10 cellular contexts compared by ENCODE assay signal in genomic region chr2:222307138-222307756, GRCh38. TPM values are rescaled to one million over a fixed set of nuclear protein-coding genes. Genes with fewer than 3 reads are reported as not detected.
DNase-seq lines count a peak whose midpoint lies in the region; ATAC-seq, FAIRE-seq and TF ChIP-seq lines count a peak whose summit lies in the region.
"Had no signal": no experiment of that assay in that cellular context is flagged by ENCODE, and none has a peak within 500 bp of the region (broad histone marks: within the 10 kb centered on the region; RNA-seq: fewer than 3 reads in every experiment).

No MANE protein-coding gene starts in this region.

- ATAC-seq in HG03442 (IDR thresholded peaks at IDR 0.05; ENCODE audit: unreplicated experiment) (peak; percentile 27), pancreas (peak in 3 of 4 donors; percentile 44 to 70 (median 53)), HG03469 (IDR thresholded peaks at IDR 0.05; ENCODE audit: unreplicated experiment) (no peak)

- no peaks in the 10 kb centered on the region for H3K79me2 ChIP-seq in H1 (ENCODE audit: control insufficient read depth in 1 of 2, insufficient read depth in 2 of 2, low read length in 2 of 2)

- no peak overlapping the region for H2BK20ac ChIP-seq in H1 (ENCODE audit: low read length)

- no peak overlapping the region for H2AK5ac ChIP-seq in H1 (ENCODE audit: low read depth, low read length)

- peak overlapping the region; percentile 58 to 65 for H3K4me2 ChIP-seq in H1 (ENCODE audit: insufficient read depth in 1 of 2, low read depth in 2 of 2, low read length in 2 of 2)

- H2BK5ac ChIP-seq in H1 (ENCODE audit: low read depth, low read length), result no peak overlapping the region

- H2BK15ac ChIP-seq in H1 (ENCODE audit: low read length), result no peak overlapping the region; the same call in 1 of the 2 replicates

- H3K4me1 ChIP-seq in H1 (replicated peaks in 1 of 4; ENCODE audit: control insufficient read depth in 3 of 4, insufficient read depth in 4 of 4, low read length in 3 of 4), result peaks cover 9 to 36% (median 21%) of the 10 kb centered on the region in 4 experiments
- peaks cover 0 to 16% (median 10%) of the 10 kb centered on the region in 3 donors for H3K4me1 ChIP-seq in pancreas

- H2BK12ac ChIP-seq in H1 (ENCODE audit: low read depth, low read length), result no peak overlapping the region; the same call in 1 of the 2 replicates

- no peak overlapping the region for H3K56ac ChIP-seq in H1 (replicated peaks; ENCODE audit: insufficient read length, low read depth, low read length)

- H3K27ac ChIP-seq in H1 (ENCODE audit: low read depth, low read length), result no peak overlapping the region
- no peak overlapping the region for H3K27ac ChIP-seq in pancreas

- H3K27me3 ChIP-seq in H1 (replicated peaks in 1 of 4; ENCODE audit: control insufficient read depth in 3 of 4, extremely low read depth in 1 of 4, insufficient read depth in 3 of 4, low read length in 3 of 4) (peaks cover 98 to 100% (median 99%) of the 10 kb centered on the region in 4 experiments), pancreas (peaks cover 9 to 82% (median 24%) of the 10 kb centered on the region in 4 donors)

- 0 out of 4 replicates have a peak, but pooled peaks of 1 of the 2 experiments have one; percentile 4 for TF ChIP-seq RAD21 in H1 (IDR thresholded peaks at IDR 0.05 in 1 of 2, conservative IDR thresholded peaks at IDR 0.05 in 1 of 2; ENCODE audit: low read depth in 2 of 2, low read length in 2 of 2)

- peaks cover 3% of the 10 kb centered on the region; the same call in 1 of the 2 replicates for H3K23me2 ChIP-seq in H1 (ENCODE audit: low read depth, low read length)

- WGBS in H1 (ENCODE audit: extremely low coverage in 1 of 2, insufficient coverage in 1 of 2, insufficient read length in 1 of 2, insufficient replicate concordance in 2 of 2, low coverage in 1 of 2, low lambda C conversion rate in 2 of 2, missing lambda C conversion rate in 1 of 2), 2 experiments, result 3% methylated on average over 29 of the region's 34 CpGs; no CpG with 5 or more reads in 1 of the 2 experiments
- 3% methylated on average over 32 to 34 of the region's 34 CpGs for WGBS in pancreas, 2 donors

- TF ChIP-seq EP300 in H1 (IDR thresholded peaks at IDR 0.05; ENCODE audit: borderline replicate concordance in 1 of 2, low read depth in 2 of 2, low read length in 2 of 2), result no peak

- no peak overlapping the region for H3K18ac ChIP-seq in H1 (ENCODE audit: extremely low read depth, low read length)

- H3K9me3 ChIP-seq in H1 (ENCODE audit: insufficient read depth in 2 of 2, low read depth in 1 of 2, low read length in 1 of 2) (no peaks in the 10 kb centered on the region), pancreas (no peaks in the 10 kb centered on the region)

- H4K20me1 ChIP-seq in H1 (replicated peaks in 1 of 2; ENCODE audit: control insufficient read depth in 1 of 2, insufficient read depth in 2 of 2, low read length in 2 of 2), result peaks cover 14 to 30% of the 10 kb centered on the region in 2 experiments

- H2AFZ ChIP-seq in H1 (ENCODE audit: low read length), result no peak overlapping the region

- no peak for TF ChIP-seq CTCF in H1 (IDR thresholded peaks at IDR 0.05; ENCODE audit: control extremely low read depth in 1 of 3, insufficient read depth in 1 of 3, low read depth in 1 of 3, low read length in 3 of 3)
- TF ChIP-seq CTCF in pancreas (IDR thresholded peaks at IDR 0.05), result no peak

- H3K14ac ChIP-seq in H1 (ENCODE audit: insufficient read length), result no peak overlapping the region

- CTCF ChIA-PET in H1 (lab: Charles Lee; ENCODE audit: partially characterized antibody), result interaction anchor here (0.7 to 2.7 kb wide), 16 partner anchors 10 to 307 kb away, joined by 3 to 11 read pairs (median 4); no protein-coding TSS in a partner anchor

- H2BK120ac ChIP-seq in H1 (replicated peaks; ENCODE audit: low read depth, low read length), result no peak overlapping the region

- H3K23ac ChIP-seq in H1 (ENCODE audit: insufficient read length), result no peak overlapping the region

- H3K79me1 ChIP-seq in H1 (ENCODE audit: low read depth, low read length), result no peaks in the 10 kb centered on the region

- POLR2A ChIA-PET in H1 (lab: Charles Lee; ENCODE audit: partially characterized antibody), result interaction anchor here (0.5 to 1.0 kb wide), 3 partner anchors 8 to 17 kb away, joined by 3 read pairs; partner anchors contain the start of gene PAX3

- FAIRE-seq in H1 (lab: Jason Lieb, UNC) (no peak), pancreas (lab: Jason Lieb, UNC) (no peak)

- no peak overlapping the region for H3K4ac ChIP-seq in H1 (replicated peaks; ENCODE audit: insufficient read length, low read depth, low read length)

- H4K5ac ChIP-seq in H1 (ENCODE audit: insufficient read length, low read depth, low read length), result no peak overlapping the region

- intact Hi-C loops in pancreas (cut with DNase I), result no loop called here

- H4K91ac ChIP-seq in H1 (replicated peaks; ENCODE audit: insufficient read length, low read length), result no peak overlapping the region

- no peak for TF ChIP-seq POLR2A in H1 (IDR thresholded peaks at IDR 0.05; ENCODE audit: control extremely low read depth in 1 of 2, low read depth in 2 of 2, low read length in 2 of 2)

- no peak overlapping the region; the same call in 1 of the 2 replicates for H4K8ac ChIP-seq in H1 (ENCODE audit: extremely low read depth, insufficient read depth, low read length)

- peak overlapping the region in 1 of 4 experiments; percentile 50; a peak in 4 of 8 replicates for H3K4me3 ChIP-seq in H1 (ENCODE audit: extremely low read depth in 1 of 4, insufficient read depth in 2 of 4, low read depth in 3 of 4, low read length in 4 of 4)
- H3K4me3 ChIP-seq in pancreas, result no peak overlapping the region

- DNase-seq in NCI-H345 (lab: John Stamatoyannopoulos, UW) (peak; percentile 11), NCI-H345 treated with DMSO at 0.1 percent for 48 hours (lab: John Stamatoyannopoulos, UW; ENCODE audit: unreplicated experiment) (no peak), H1 (ENCODE audit: low read depth in 1 of 2, low spot score in 2 of 2) (peak in 1 of 2 experiments; percentile 65), pancreas (peak in 3 of 6 donors; percentile 22 to 62 (median 58)), cerebellum (ENCODE audit: low spot score) (no peak), NCI-H146 (lab: John Stamatoyannopoulos, UW) (no peak)
- DNase-seq: activated gamma-delta T cell treated with Interleukin-2 at 50 U/mL for 16 hours, NCI-H1105 treated with DMSO at 0.1 percent for 48 hours had no signal

- H3K36me3 ChIP-seq in H1 (ENCODE audit: control insufficient read depth in 2 of 4, insufficient read depth in 4 of 4, low read length in 3 of 4) (no peaks in the 10 kb centered on the region; a peak in 1 of 8 replicates), pancreas (no peaks in the 10 kb centered on the region)

- H3K9ac ChIP-seq in H1 (replicated peaks in 1 of 4; ENCODE audit: extremely low read depth in 1 of 4, low read depth in 3 of 4, low read length in 3 of 4), result no peak overlapping the region

TF ChIP-seq in H1, 55 proteins besides CTCF, POLR2A, EP300 and RAD21 (continues in another document):
- TF ChIP-seq TEAD4 (IDR thresholded peaks at IDR 0.05; ENCODE audit: low read depth, low read length) (no peak), JUND (IDR thresholded peaks at IDR 0.05; ENCODE audit: low read length) (no peak), CREB1 (IDR thresholded peaks at IDR 0.05) (no peak), SRF (IDR thresholded peaks at IDR 0.05; ENCODE audit: low read depth, low read length) (no peak), SIX5 (IDR thresholded peaks at IDR 0.05; ENCODE audit: low read depth, low read length) (no peak), ASH2L (IDR thresholded peaks at IDR 0.05; ENCODE audit: low read length) (no peak), SP1 (IDR thresholded peaks at IDR 0.05; ENCODE audit: low read depth, low read length) (no peak), GTF2F1 (IDR thresholded peaks at IDR 0.05; ENCODE audit: borderline replicate concordance, low read depth, low read length) (no peak), SUZ12 (IDR thresholded peaks at IDR 0.05; ENCODE audit: low read length) (peak; percentile 79), NANOG (IDR thresholded peaks at IDR 0.05; ENCODE audit: insufficient read depth, low read depth, low read length, poor library complexity, severe bottlenecking) (no peak), E2F6 (IDR thresholded peaks at IDR 0.05) (peak; percentile 58; the same call in 1 of the 2 replicates), HDAC6 (IDR thresholded peaks at IDR 0.05; ENCODE audit: low read depth, low read length) (no peak), CHD1 (IDR thresholded peaks at IDR 0.05; ENCODE audit: low read depth, low read length) (no peak)
- TF ChIP-seq, protein P1, sequence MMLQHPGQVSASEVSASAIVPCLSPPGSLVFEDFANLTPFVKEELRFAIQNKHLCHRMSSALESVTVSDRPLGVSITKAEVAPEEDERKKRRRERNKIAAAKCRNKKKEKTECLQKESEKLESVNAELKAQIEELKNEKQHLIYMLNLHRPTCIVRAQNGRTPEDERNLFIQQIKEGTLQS (IDR thresholded peaks at IDR 0.05; ENCODE audit: insufficient read depth, low read depth, low read length), result no peak
- TF ChIP-seq, protein P2, sequence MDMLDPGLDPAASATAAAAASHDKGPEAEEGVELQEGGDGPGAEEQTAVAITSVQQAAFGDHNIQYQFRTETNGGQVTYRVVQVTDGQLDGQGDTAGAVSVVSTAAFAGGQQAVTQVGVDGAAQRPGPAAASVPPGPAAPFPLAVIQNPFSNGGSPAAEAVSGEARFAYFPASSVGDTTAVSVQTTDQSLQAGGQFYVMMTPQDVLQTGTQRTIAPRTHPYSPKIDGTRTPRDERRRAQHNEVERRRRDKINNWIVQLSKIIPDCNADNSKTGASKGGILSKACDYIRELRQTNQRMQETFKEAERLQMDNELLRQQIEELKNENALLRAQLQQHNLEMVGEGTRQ (IDR thresholded peaks at IDR 0.05; ENCODE audit: low read length), result no peak

RNA-seq across cellular contexts. Expression of gene PAX3, which starts 8.4 kb away (rescaled TPM):
- not detected in 2 replicates for total RNA-seq in H1 (2021; fragmentation: NEBNext Ultra II Directional; extraction: Animal tissue kit (Norgen Biotek cat#: 25700))
- 0.33 and 0.35 TPM in 2 replicates for polyA plus RNA-seq in H1 (2011; rRNA removed)
- polyA plus RNA-seq in H1 (2011; cell fraction: cytosol; rRNA removed), result 0.13 TPM
- 1.0 TPM for polyA plus RNA-seq in H1 (2011; cell fraction: nucleus; rRNA removed)
- polyA plus RNA-seq in H1 (2012, experiment 1 of 2), result 0.18 to 0.59 TPM (median 0.23 TPM) in 4 replicates
- 0.13 TPM for polyA plus RNA-seq in H1 (2012, experiment 2 of 2)
- polyA plus RNA-seq in H1 (2013, experiment 1 of 2), result not detected
- not detected for polyA plus RNA-seq in H1 (2013, experiment 2 of 2)
- polyA minus RNA-seq in H1 (2011; rRNA and poly(A)+ RNA removed), result 0.69 TPM in 1 of 2 replicates, not detected in the other
- polyA minus RNA-seq in H1 (2011; cell fraction: cytosol; rRNA and poly(A)+ RNA removed), result not detected
- not detected for polyA minus RNA-seq in H1 (2011; cell fraction: nucleus; rRNA and poly(A)+ RNA removed)
- not detected for total RNA-seq in pancreas
- not detected for polyA plus RNA-seq in pancreas
- 135 TPM for total RNA-seq in cerebellum

Comparison
In these comparisons a context has a peak if more than half of its experiments do, and no peak if none do; other contexts are left out.
1. RNA of gene PAX3, which starts 8.4 kb away (total RNA-seq): 135 TPM in cerebellum (single experiment); not detected in H1 and not detected in pancreas; every median in the first group is over 100 times any median in the second.